In genomic region chr3:150843241-150843640, GRCh38 we compare ENCODE assay signal across 18 cellular contexts.
DNase-seq lines count a peak whose midpoint lies in the region; ATAC-seq and TF ChIP-seq lines count a peak whose summit lies in the region.
"Had no signal": no experiment of that assay in that cellular context is flagged by ENCODE, and none has a peak within 500 bp of the region (broad histone marks: within the 10 kb centered on the region; RNA-seq: fewer than 3 reads in every experiment).

No MANE protein-coding gene starts in this region.

- H3K9me3 ChIP-seq in hepatocyte (ENCODE audit: low read depth) (no peaks in the 10 kb centered on the region), testis (no peaks in the 10 kb centered on the region), T-helper 17 cell (ENCODE audit: control insufficient read depth, low read length, poor library complexity, severe bottlenecking) (no peaks in the 10 kb centered on the region)
- H3K9me3 ChIP-seq: BLaER1 treated with 17β-estradiol and CSF1 and Interleukin-3, amounts not matched to agents 10 nM and 100 nM had no signal

- peaks cover 11% of the 10 kb centered on the region for H3K4me1 ChIP-seq in hepatocyte (ENCODE audit: insufficient read depth)
- H3K4me1 ChIP-seq in testis: peaks cover 12% of the 10 kb centered on the region
- H3K4me1 ChIP-seq: BLaER1 treated with 17β-estradiol and CSF1 and Interleukin-3, amounts not matched to agents 10 nM and 100 nM had no signal

- no peaks in the 10 kb centered on the region for H3K36me3 ChIP-seq in hepatocyte (replicated peaks; ENCODE audit: insufficient read depth, low read depth)
- no peaks in the 10 kb centered on the region for H3K36me3 ChIP-seq in testis (ENCODE audit: low read depth, missing control alignments)
- H3K36me3 ChIP-seq: BLaER1 treated with 17β-estradiol and CSF1 and Interleukin-3, amounts not matched to agents 10 nM and 100 nM had no signal

- no peak overlapping the region for H3K4me3 Mint-ChIP-seq in T-helper 17 cell
- no peak overlapping the region for H3K4me3 Mint-ChIP-seq in effector memory CD8-positive, alpha-beta T cell
- H3K4me3 Mint-ChIP-seq: B cell; CD8-positive, alpha-beta T cell had no signal

- no peaks in the 10 kb centered on the region for H4K20me1 ChIP-seq in hepatocyte (ENCODE audit: insufficient read depth, poor library complexity, severe bottlenecking)
- H4K20me1 ChIP-seq: BLaER1 treated with 17β-estradiol and CSF1 and Interleukin-3, amounts not matched to agents 10 nM and 100 nM had no signal

- peak overlapping the region; percentile 18 for H3K27ac ChIP-seq in hepatocyte
- H3K27ac ChIP-seq in testis: peak overlapping the region; percentile 55 to 62
- H3K27ac ChIP-seq: BLaER1 treated with 17β-estradiol and CSF1 and Interleukin-3, amounts not matched to agents 10 nM and 100 nM; GM23248; HL-60 had no signal

- DNase-seq in HT-29 (ENCODE audit: low spot score): peak; percentile 25
- DNase-seq in NCI-H146 treated with DMSO at 0.1 percent for 48 hours (lab: John Stamatoyannopoulos, UW; ENCODE audit: unreplicated experiment): peak; percentile 19
- DNase-seq in hepatocyte (ENCODE audit: low spot score): no peak
- DNase-seq in testis: no peak
- no peak for DNase-seq in activated T-cell treated with anti-CD3 and anti-CD28 coated beads for 4 hours
- no peak for DNase-seq in T-helper 17 cell
- DNase-seq in effector memory CD8-positive, alpha-beta T cell: no peak
- DNase-seq in NCI-H2081 (lab: John Stamatoyannopoulos, UW): no peak
- DNase-seq: Calu3; CD8-positive, alpha-beta T cell; DMS79 treated with DMSO at 0.1 percent for 48 hours; GF-D8; GM23248; HCEC 1CT; IMR-90 had no signal

- H3K27ac Mint-ChIP-seq in T-helper 17 cell: no peak overlapping the region
- H3K27ac Mint-ChIP-seq in effector memory CD8-positive, alpha-beta T cell: no peak overlapping the region
- H3K27ac Mint-ChIP-seq: B cell; CD8-positive, alpha-beta T cell had no signal

- H3K27me3 Mint-ChIP-seq in T-helper 17 cell: peaks cover 61% of the 10 kb centered on the region
- peaks cover 53 to 60% of the 10 kb centered on the region in 2 donors for H3K27me3 Mint-ChIP-seq in effector memory CD8-positive, alpha-beta T cell

- intact Hi-C loops in testis (cut with DNase I; ENCODE audit: low total_unique reads): no loop called here

- peaks cover 8% of the 10 kb centered on the region for H3K36me3 Mint-ChIP-seq in T-helper 17 cell (ENCODE audit: low read depth)
- H3K36me3 Mint-ChIP-seq in effector memory CD8-positive, alpha-beta T cell (ENCODE audit: insufficient read depth): no peaks in the 10 kb centered on the region
- H3K36me3 Mint-ChIP-seq: CD8-positive, alpha-beta T cell had no signal

- H3K9me2 ChIP-seq in hepatocyte (replicated peaks; ENCODE audit: insufficient read depth): no peaks in the 10 kb centered on the region

- no peak overlapping the region for H2AFZ ChIP-seq in hepatocyte
- H2AFZ ChIP-seq: GM23248 had no signal

- H3K4me3 ChIP-seq in hepatocyte: no peak overlapping the region
- H3K4me3 ChIP-seq in testis: no peak overlapping the region
- H3K4me3 ChIP-seq: BLaER1 treated with 17β-estradiol and CSF1 and Interleukin-3, amounts not matched to agents 10 nM and 100 nM; GM23248 had no signal

- ATAC-seq in T-helper 17 cell: no peak
- ATAC-seq in effector memory CD8-positive, alpha-beta T cell (replicated peaks): no peak
- ATAC-seq: CD8-positive, alpha-beta T cell had no signal

- H3K79me2 ChIP-seq in hepatocyte: no peaks in the 10 kb centered on the region

- no peak for TF ChIP-seq POLR2A in testis (IDR thresholded peaks at IDR 0.05)

- TF ChIP-seq CTCF in hepatocyte (IDR thresholded peaks at IDR 0.05; ENCODE audit: poor library complexity) (no peak), testis (IDR thresholded peaks at IDR 0.05) (no peak)

- no peaks in the 10 kb centered on the region for H3K9me3 Mint-ChIP-seq in effector memory CD8-positive, alpha-beta T cell
- H3K9me3 Mint-ChIP-seq: CD8-positive, alpha-beta T cell had no signal

- H3K27me3 ChIP-seq in hepatocyte (no peaks in the 10 kb centered on the region), testis (no peaks in the 10 kb centered on the region)
- H3K27me3 ChIP-seq: BLaER1 treated with 17β-estradiol and CSF1 and Interleukin-3, amounts not matched to agents 10 nM and 100 nM had no signal

- WGBS in hepatocyte (ENCODE audit: low lambda C conversion rate, missing lambda C conversion rate): 50% methylated on average over 2 of the region's 2 CpGs
- whole genome bisulfite sequencing in testis, 2 donors: 58 to 62% methylated on average over 2 of the region's 2 CpGs

- H3K4me2 ChIP-seq in hepatocyte: peak overlapping the region; percentile 8
- H3K4me2 ChIP-seq: BLaER1 treated with 17β-estradiol and CSF1 and Interleukin-3, amounts not matched to agents 10 nM and 100 nM had no signal

- H3K4me1 Mint-ChIP-seq in T-helper 17 cell: no peaks in the 10 kb centered on the region
- no peaks in the 10 kb centered on the region for H3K4me1 Mint-ChIP-seq in effector memory CD8-positive, alpha-beta T cell (ENCODE audit: low read depth in 2 of 2)
- H3K4me1 Mint-ChIP-seq: B cell had no signal

Comparison
In these comparisons a context has a peak if more than half of its experiments do, and no peak if none do; other contexts are left out.
1. DNase-seq: peak in HT-29 (single experiment) and NCI-H146 treated with DMSO at 0.1 percent for 48 hours (single experiment); none in hepatocyte (single experiment), testis (single experiment), activated T-cell treated with anti-CD3 and anti-CD28 coated beads for 4 hours (single experiment), T-helper 17 cell (0 of 3), effector memory CD8-positive, alpha-beta T cell (0 of 3) and NCI-H2081 (0 of 2).